In the genomic region with DNA sequence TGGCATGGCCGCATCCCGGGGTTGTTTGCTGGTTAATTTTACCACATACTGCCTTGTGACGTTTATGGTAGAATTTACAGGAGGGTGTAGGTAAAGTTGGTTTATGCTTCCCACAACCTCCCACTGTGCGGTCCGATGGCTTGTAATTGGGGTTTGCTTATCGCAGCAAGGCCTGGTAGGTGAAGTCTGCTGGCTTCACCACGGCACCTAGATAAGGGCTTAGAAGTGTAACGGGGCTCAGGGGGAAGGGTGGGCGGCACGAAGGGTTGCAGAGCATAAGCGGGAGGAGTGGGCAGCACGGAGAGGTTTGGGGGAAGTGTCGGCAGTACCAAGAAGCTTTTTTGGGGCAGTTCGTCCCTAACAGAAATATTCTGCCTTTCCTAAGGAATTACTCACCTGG, we compare ENCODE assay signal across 29 cellular contexts. TPM values are rescaled to one million over a fixed set of nuclear protein-coding genes. Genes with fewer than 3 reads are reported as not detected.
"Had no signal": no experiment of that assay in that cellular context is flagged by ENCODE, and none has a peak within 500 bp of the region (broad histone marks: within the 10 kb centered on the region; RNA-seq: fewer than 3 reads in every experiment).

No MANE protein-coding gene starts in this region.

- H3K27me3 Mint-ChIP-seq: activated CD8-positive, alpha-beta T cell treated with anti-CD3 and anti-CD28 coated beads for 36 hours; activated naive CD4-positive, alpha-beta T cell treated with anti-CD3 and anti-CD28 coated beads, Interleukin-2, amount 50 U/mL, for 24 hours had no signal

- H3K36me3 ChIP-seq: breast epithelium, Peyer's patch, SJCRH30, WERI-Rb-1 had no signal

- H3K9ac ChIP-seq: SK-N-SH had no signal

- H3K27ac ChIP-seq: breast epithelium, Peyer's patch, RWPE1, SJCRH30, WERI-Rb-1 had no signal

- DNase-seq: activated CD4-positive, alpha-beta T cell treated with anti-CD3 and anti-CD28 coated beads for 4 hours; activated CD8-positive, alpha-beta memory T cell treated with anti-CD3 and anti-CD28 coated beads, Interleukin-2, amount 50 U/mL, for 48 hours; activated CD8-positive, alpha-beta T cell treated with anti-CD3 and anti-CD28 coated beads for 36 hours; activated effector memory CD4-positive, alpha-beta T cell treated with Interleukin-2 at 50 U/mL for 16 hours; activated naive CD4-positive, alpha-beta T cell; activated T-cell treated with anti-CD3 and anti-CD28 coated beads, Interleukin-2, amount 50 U/mL, for 1 hour; aorta; Kasumi-1; KBM-7; NCI-H1048; NCI-H1930; NCI-H2107; NCI-H2171 treated with DMSO at 0.1 percent for 48 hours; NCI-H226; NCI-H510A; NCI-H526 treated with DMSO at 0.1 percent for 48 hours; NK-92 treated with Interleukin-12 subunit alpha and Interleukin-12 subunit beta, amount 100 ng/mL, for 24 hours; Peyer's patch; Right ventricle myocardium superior; SJCRH30; SK-N-SH; T-helper 1 cell; WERI-Rb-1 had no signal

- H3K4me1 ChIP-seq: breast epithelium, SJCRH30 had no signal

- H3K9me3 Mint-ChIP-seq: activated CD8-positive, alpha-beta T cell treated with anti-CD3 and anti-CD28 coated beads for 36 hours; activated naive CD4-positive, alpha-beta T cell treated with anti-CD3 and anti-CD28 coated beads, Interleukin-2, amount 50 U/mL, for 24 hours had no signal

- H3K36me3 Mint-ChIP-seq: activated naive CD4-positive, alpha-beta T cell treated with anti-CD3 and anti-CD28 coated beads, Interleukin-2, amount 50 U/mL, for 24 hours had no signal

- H3K4me3 Mint-ChIP-seq: activated CD8-positive, alpha-beta T cell treated with anti-CD3 and anti-CD28 coated beads for 36 hours; activated naive CD4-positive, alpha-beta T cell treated with anti-CD3 and anti-CD28 coated beads, Interleukin-2, amount 50 U/mL, for 24 hours had no signal

- H3K4me3 ChIP-seq: breast epithelium, Peyer's patch, SJCRH30 had no signal

- ATAC-seq: activated CD4-positive, CD25-positive, alpha-beta regulatory T cell treated with anti-CD3 and anti-CD28 coated beads, Interleukin-2, amount 50 U/mL, for 24 hours; activated CD8-positive, alpha-beta T cell treated with anti-CD3 and anti-CD28 coated beads for 36 hours had no signal

- H3K27me3 ChIP-seq: breast epithelium, Peyer's patch, SJCRH30 had no signal

- H3K9me3 ChIP-seq: breast epithelium, Peyer's patch, SJCRH30, SK-N-SH had no signal

- H3K4me1 Mint-ChIP-seq: activated naive CD4-positive, alpha-beta T cell treated with anti-CD3 and anti-CD28 coated beads, Interleukin-2, amount 50 U/mL, for 24 hours had no signal

- H3K4me2 ChIP-seq: SK-N-SH had no signal

- H3K27ac Mint-ChIP-seq: activated CD8-positive, alpha-beta T cell treated with anti-CD3 and anti-CD28 coated beads for 36 hours; activated naive CD4-positive, alpha-beta T cell treated with anti-CD3 and anti-CD28 coated beads, Interleukin-2, amount 50 U/mL, for 24 hours had no signal

RNA-seq across cellular contexts. Expression of gene VWA3B, which starts 52.2 kb away (rescaled TPM):
- total RNA-seq: activated CD8-positive, alpha-beta T cell treated with anti-CD3 and anti-CD28 coated beads for 36 hours; breast epithelium; M059J; SJCRH30; T-helper 2 cell treated with Interferon-gamma antibody and Interleukin-4, amounts not matched to agents 100 ng/mL and 5 ng/mL, for 36 hours had no signal
